ENCODE assay signal across 23 cellular contexts in genomic region chr17:50848039-50848438, GRCh38. TPM values are rescaled to one million over a fixed set of nuclear protein-coding genes. Genes with fewer than 3 reads are reported as not detected.
"Had no signal": no experiment of that assay in that cellular context is flagged by ENCODE, and none has a peak within 500 bp of the region (broad histone marks: within the 10 kb centered on the region; RNA-seq: fewer than 3 reads in every experiment).

No MANE protein-coding gene starts in this region.

- H3K36me3 Mint-ChIP-seq: activated naive CD4-positive, alpha-beta T cell treated with anti-CD3 and anti-CD28 coated beads, Interleukin-2, amount 50 U/mL, for 24 hours; mesothelial cell of epicardium had no signal

- DNase-seq: activated CD4-positive, alpha-beta T cell treated with anti-CD3 and anti-CD28 coated beads for 48 hours; activated CD4-positive, CD25-positive, alpha-beta regulatory T cell; activated CD8-positive, alpha-beta T cell treated with anti-CD3 and anti-CD28 coated beads, Interleukin-2, amount 10 ng/mL, durations not matched to agents 7 days and 5 days; activated gamma-delta T cell; cerebellar nuclear complex; cortex of kidney; effector CD4-positive, alpha-beta T cell; hippocampal formation; nucleus accumbens; posterior cingulate gyrus; small intestine; stimulated activated CD4-positive, alpha-beta T cell treated with anti-CD3 and anti-CD28 coated beads, Interleukin-4, amount 100 ng/mL, for 1 hour; stimulated activated naive CD8-positive, alpha-beta T cell treated with anti-CD3 and anti-CD28 coated beads, Interleukin-15, amount 100 ng/mL, for 72 hours; T-helper 1 cell; T-helper 9 cell; trophoblast cell had no signal

- H3K4me3 Mint-ChIP-seq: activated CD8-positive, alpha-beta T cell treated with anti-CD3 and anti-CD28 coated beads, Interleukin-2, amount 10 ng/mL, durations not matched to agents 7 days and 5 days; activated naive CD4-positive, alpha-beta T cell treated with anti-CD3 and anti-CD28 coated beads, Interleukin-2, amount 50 U/mL, for 24 hours; mesothelial cell of epicardium; nephron; stimulated activated naive CD8-positive, alpha-beta T cell treated with anti-CD3 and anti-CD28 coated beads, Interleukin-15, amount 100 ng/mL, for 72 hours had no signal

- H3K9me3 Mint-ChIP-seq: activated naive CD4-positive, alpha-beta T cell treated with anti-CD3 and anti-CD28 coated beads, Interleukin-2, amount 50 U/mL, for 24 hours; mesothelial cell of epicardium; nephron; stimulated activated naive CD8-positive, alpha-beta T cell treated with anti-CD3 and anti-CD28 coated beads, Interleukin-15, amount 100 ng/mL, for 72 hours had no signal

- H3K4me3 ChIP-seq: ascending aorta, breast epithelium had no signal

- H3K27me3 Mint-ChIP-seq: activated naive CD4-positive, alpha-beta T cell treated with anti-CD3 and anti-CD28 coated beads, Interleukin-2, amount 50 U/mL, for 24 hours; stimulated activated naive CD8-positive, alpha-beta T cell treated with anti-CD3 and anti-CD28 coated beads, Interleukin-15, amount 100 ng/mL, for 72 hours had no signal

- H3K27ac Mint-ChIP-seq: activated CD8-positive, alpha-beta T cell treated with anti-CD3 and anti-CD28 coated beads, Interleukin-2, amount 10 ng/mL, durations not matched to agents 7 days and 5 days; activated naive CD4-positive, alpha-beta T cell treated with anti-CD3 and anti-CD28 coated beads, Interleukin-2, amount 50 U/mL, for 24 hours; mesothelial cell of epicardium; nephron; stimulated activated naive CD8-positive, alpha-beta T cell treated with anti-CD3 and anti-CD28 coated beads, Interleukin-15, amount 100 ng/mL, for 72 hours had no signal

- H3K27ac ChIP-seq: ascending aorta, breast epithelium had no signal

- ATAC-seq: activated CD8-positive, alpha-beta T cell treated with anti-CD3 and anti-CD28 coated beads, Interleukin-2, amount 10 ng/mL, durations not matched to agents 7 days and 5 days; esophagus mucosa; stimulated activated naive CD8-positive, alpha-beta T cell treated with anti-CD3 and anti-CD28 coated beads, Interleukin-15, amount 100 ng/mL, for 72 hours had no signal

- H3K36me3 ChIP-seq: ascending aorta, breast epithelium had no signal

- H3K27me3 ChIP-seq: ascending aorta, breast epithelium had no signal

- H3K4me1 ChIP-seq: ascending aorta, breast epithelium had no signal

- H3K9me3 ChIP-seq: ascending aorta, breast epithelium had no signal

RNA-seq across cellular contexts. Expression of gene WFIKKN2, which starts 12.7 kb away (rescaled TPM):
- total RNA-seq: activated CD8-positive, alpha-beta T cell treated with anti-CD3 and anti-CD28 coated beads, Interleukin-2, amount 10 ng/mL, durations not matched to agents 7 days and 5 days; ascending aorta; breast epithelium; esophagus mucosa; lung microvascular endothelial cell had no signal
